Comparison of ENCODE assay signal across 23 cellular contexts in genomic region chr14:95918466-95918865, GRCh38. TPM values are rescaled to one million over a fixed set of nuclear protein-coding genes. Genes with fewer than 3 reads are reported as not detected.
DNase-seq lines count a peak whose midpoint lies in the region; ATAC-seq and TF ChIP-seq lines count a peak whose summit lies in the region.
"Had no signal": no experiment of that assay in that cellular context is flagged by ENCODE, and none has a peak within 500 bp of the region (broad histone marks: within the 10 kb centered on the region; RNA-seq: fewer than 3 reads in every experiment).

No MANE protein-coding gene starts in this region.

- TF ChIP-seq CTCF in VCaP (conservative IDR thresholded peaks at IDR 0.05) (no peak), progenitor cell of endocrine pancreas (IDR thresholded peaks at IDR 0.05; ENCODE audit: unreplicated experiment) (no peak)

- H3K9me3 Mint-ChIP-seq in progenitor cell of endocrine pancreas (ENCODE audit: low read depth), result no peaks in the 10 kb centered on the region
- H3K9me3 Mint-ChIP-seq in activated naive CD4-positive, alpha-beta T cell treated with anti-CD3 and anti-CD28 coated beads, Interleukin-2, amount 10 ng/mL, durations not matched to agents 7 days and 5 days, result no peaks in the 10 kb centered on the region
- H3K9me3 Mint-ChIP-seq: neural crest cell, T-cell had no signal

- no peaks in the 10 kb centered on the region for H3K27me3 ChIP-seq in HUES48 (ENCODE audit: control insufficient read depth, insufficient read depth, low read length)
- H3K27me3 ChIP-seq in SJCRH30, result 0 out of 2 replicates have a peak, but pooled peaks cover 2% of the 10 kb centered on the region
- H3K27me3 ChIP-seq: BE2C had no signal

- H3K9me3 ChIP-seq in HUES48 (ENCODE audit: control insufficient read depth, insufficient read depth, low read length), result no peaks in the 10 kb centered on the region
- no peaks in the 10 kb centered on the region for H3K9me3 ChIP-seq in SJCRH30 (replicated peaks)
- H3K9me3 ChIP-seq: BE2C, HAP-1 had no signal

- DNase-seq in NCI-H2029 (lab: John Stamatoyannopoulos, UW), result peak; percentile 3
- DNase-seq in NCI-H2029 treated with DMSO at 0.1 percent for 48 hours (lab: John Stamatoyannopoulos, UW), result no peak
- no peak for DNase-seq in progenitor cell of endocrine pancreas (ENCODE audit: low spot score, unreplicated experiment)
- DNase-seq in activated naive CD4-positive, alpha-beta T cell treated with anti-CD3 and anti-CD28 coated beads, Interleukin-2, amount 10 ng/mL, durations not matched to agents 7 days and 5 days, result no peak
- no peak for DNase-seq in SJCRH30
- DNase-seq: activated CD4-positive, alpha-beta T cell treated with anti-CD3 and anti-CD28 coated beads, Interleukin-2, amount 50 U/mL, for 48 hours; activated naive CD4-positive, alpha-beta T cell; amygdala; BE2C; DMS 273 treated with DMSO at 0.1 percent for 48 hours; effector CD8-positive, alpha-beta T cell; KG1; substantia nigra; T-cell had no signal

- no peaks in the 10 kb centered on the region for H3K36me3 Mint-ChIP-seq in progenitor cell of endocrine pancreas (ENCODE audit: insufficient read depth)
- no peaks in the 10 kb centered on the region for H3K36me3 Mint-ChIP-seq in activated naive CD4-positive, alpha-beta T cell treated with anti-CD3 and anti-CD28 coated beads, Interleukin-2, amount 10 ng/mL, durations not matched to agents 7 days and 5 days
- H3K36me3 Mint-ChIP-seq: T-cell had no signal

- H3K36me3 ChIP-seq in HUES48 (ENCODE audit: control insufficient read depth, insufficient read depth, low read length) (peaks cover 30% of the 10 kb centered on the region), SJCRH30 (no peaks in the 10 kb centered on the region)
- H3K36me3 ChIP-seq: BE2C, HAP-1 had no signal

- H3K9ac ChIP-seq in HUES48 (ENCODE audit: low read depth, low read length), result no peak overlapping the region

- H3K27ac Mint-ChIP-seq in progenitor cell of endocrine pancreas, result peak overlapping the region; percentile 10
- H3K27ac Mint-ChIP-seq in activated naive CD4-positive, alpha-beta T cell treated with anti-CD3 and anti-CD28 coated beads, Interleukin-2, amount 10 ng/mL, durations not matched to agents 7 days and 5 days, result no peak overlapping the region
- H3K27ac Mint-ChIP-seq: T-cell had no signal

- H3K4me1 ChIP-seq in HUES48 (ENCODE audit: control insufficient read depth, insufficient read depth, low read length) (peaks cover 23% of the 10 kb centered on the region), SJCRH30 (no peaks in the 10 kb centered on the region)
- H3K4me1 ChIP-seq: BE2C, HAP-1 had no signal

- ATAC-seq in GM21367 (IDR thresholded peaks at IDR 0.05; ENCODE audit: unreplicated experiment), result no peak
- ATAC-seq: Right ventricle myocardium inferior, T-cell had no signal

- no peak overlapping the region for H3K4me3 Mint-ChIP-seq in progenitor cell of endocrine pancreas (ENCODE audit: low read depth)
- H3K4me3 Mint-ChIP-seq in activated naive CD4-positive, alpha-beta T cell treated with anti-CD3 and anti-CD28 coated beads, Interleukin-2, amount 10 ng/mL, durations not matched to agents 7 days and 5 days, result no peak overlapping the region
- H3K4me3 Mint-ChIP-seq: neural crest cell, T-cell had no signal

- no peaks in the 10 kb centered on the region for H3K27me3 Mint-ChIP-seq in progenitor cell of endocrine pancreas
- peaks cover 7% of the 10 kb centered on the region for H3K27me3 Mint-ChIP-seq in activated naive CD4-positive, alpha-beta T cell treated with anti-CD3 and anti-CD28 coated beads, Interleukin-2, amount 10 ng/mL, durations not matched to agents 7 days and 5 days

- peaks cover 3% of the 10 kb centered on the region for H3K4me1 Mint-ChIP-seq in progenitor cell of endocrine pancreas (ENCODE audit: low read depth)
- H3K4me1 Mint-ChIP-seq in activated naive CD4-positive, alpha-beta T cell treated with anti-CD3 and anti-CD28 coated beads, Interleukin-2, amount 10 ng/mL, durations not matched to agents 7 days and 5 days, result no peaks in the 10 kb centered on the region
- H3K4me1 Mint-ChIP-seq: T-cell had no signal

- CTCF ChIA-PET in activated naive CD4-positive, alpha-beta T cell treated with anti-CD3 and anti-CD28 coated beads, Interleukin-2, amount 10 ng/mL, durations not matched to agents 7 days and 5 days (lab: Charles Lee), result no interaction called here

- H3K4me3 ChIP-seq in HUES48 (ENCODE audit: low read depth, low read length), result no peak overlapping the region
- H3K4me3 ChIP-seq in SJCRH30, result no peak overlapping the region
- H3K4me3 ChIP-seq: HAP-1 had no signal

- peak overlapping the region; percentile 57 for H3K27ac ChIP-seq in HUES48 (ENCODE audit: low read depth, low read length)
- H3K27ac ChIP-seq in VCaP, result peak overlapping the region; percentile 68
- H3K27ac ChIP-seq in SJCRH30, result no peak overlapping the region

RNA-seq across cellular contexts. Expression of gene TUNAR, which starts 41.8 kb away (rescaled TPM):
- total RNA-seq in progenitor cell of endocrine pancreas, result 4.0 and 4.6 TPM in 2 replicates
- not detected in 2 replicates for total RNA-seq in SJCRH30 (2014; rRNA removed; shearing (Covaris generic))
- total RNA-seq: cardiac septum, glomerular endothelial cell, Right ventricle myocardium inferior, T-cell, urinary bladder had no signal
